Comparison of ENCODE assay signal across 13 cellular contexts in genomic region chr2:19073522-19073921, GRCh38.
A peak's percentile ranks its signal among the peaks of the same experiment; 100 is the strongest.
DNase-seq lines count a peak whose midpoint lies in the region; ATAC-seq, FAIRE-seq and TF ChIP-seq lines count a peak whose summit lies in the region.
"Had no signal": no experiment of that assay in that cellular context is flagged by ENCODE, and none has a peak within 500 bp of the region (broad histone marks: within the 10 kb centered on the region; RNA-seq: fewer than 3 reads in every experiment).

No MANE protein-coding gene starts in this region.

- H3K36me3 Mint-ChIP-seq in endothelial cell (ENCODE audit: low read depth, unreplicated experiment) = no peaks in the 10 kb centered on the region
- H3K36me3 Mint-ChIP-seq in activated T-cell treated with anti-CD3 and anti-CD28 coated beads, Interleukin-2, amount 50 U/mL, for 72 hours (ENCODE audit: insufficient read depth in 2 of 2) = peaks cover 0 to 1% of the 10 kb centered on the region in 2 donors
- H3K36me3 Mint-ChIP-seq: activated CD8-positive, alpha-beta memory T cell treated with anti-CD3 and anti-CD28 coated beads, Interleukin-2, amount 10 ng/mL, durations not matched to agents 7 days and 5 days had no signal

- peak overlapping the region; percentile 37 for H2AFZ ChIP-seq in keratinocyte (ENCODE audit: control insufficient read depth, low read length)

- no peaks in the 10 kb centered on the region for H4K20me1 ChIP-seq in keratinocyte (ENCODE audit: control insufficient read depth, extremely low read depth, insufficient read depth, low read length)

- no peaks in the 10 kb centered on the region for H3K79me2 ChIP-seq in keratinocyte (ENCODE audit: control insufficient read depth, insufficient read depth, low read length)

- peaks cover 2% of the 10 kb centered on the region for H3K9me1 ChIP-seq in keratinocyte (ENCODE audit: control insufficient read depth, extremely low read depth, insufficient read depth, low read length)

- H3K27me3 ChIP-seq in keratinocyte (ENCODE audit: control insufficient read depth, extremely low read depth, insufficient read depth, low read length) = no peaks in the 10 kb centered on the region
- H3K27me3 ChIP-seq: pancreas had no signal

- in situ Hi-C loops in astrocyte of the spinal cord (cut with HindIII; ENCODE audit: low sequenced_read_pairs) = no loop called here

- FAIRE-seq in keratinocyte (lab: Jason Lieb, UNC) = peak; percentile 85
- FAIRE-seq: pancreas had no signal

- no peaks in the 10 kb centered on the region for H3K27me3 Mint-ChIP-seq in endothelial cell (ENCODE audit: unreplicated experiment)
- no peaks in the 10 kb centered on the region for H3K27me3 Mint-ChIP-seq in activated T-cell treated with anti-CD3 and anti-CD28 coated beads, Interleukin-2, amount 50 U/mL, for 72 hours (ENCODE audit: low read depth)
- H3K27me3 Mint-ChIP-seq: activated CD8-positive, alpha-beta memory T cell treated with anti-CD3 and anti-CD28 coated beads, Interleukin-2, amount 10 ng/mL, durations not matched to agents 7 days and 5 days had no signal

- H3K9me3 ChIP-seq in keratinocyte (ENCODE audit: control insufficient read depth, low read depth, low read length) = no peaks in the 10 kb centered on the region
- H3K9me3 ChIP-seq: pancreas had no signal

- dilution Hi-C loops in keratinocyte (cut with MboI; ENCODE audit: extremely low pct_ligation_motif_present, low sequenced_read_pairs) = no loop called here

- no peak overlapping the region for H3K9ac ChIP-seq in keratinocyte (ENCODE audit: control insufficient read depth, extremely low read depth, insufficient read depth, low read length)

- peaks cover 18% of the 10 kb centered on the region for H3K4me1 ChIP-seq in keratinocyte (ENCODE audit: control insufficient read depth, extremely low read depth, insufficient read depth, low read length)
- H3K4me1 ChIP-seq: pancreas had no signal

- H3K9me3 Mint-ChIP-seq in endothelial cell (ENCODE audit: unreplicated experiment) = no peaks in the 10 kb centered on the region
- no peaks in the 10 kb centered on the region for H3K9me3 Mint-ChIP-seq in activated T-cell treated with anti-CD3 and anti-CD28 coated beads, Interleukin-2, amount 50 U/mL, for 72 hours

- TF ChIP-seq CTCF in C4-2B (conservative IDR thresholded peaks at IDR 0.05) = no peak
- no peak for TF ChIP-seq CTCF in astrocyte of the spinal cord (IDR thresholded peaks at IDR 0.05; ENCODE audit: low read depth, low read length)
- TF ChIP-seq CTCF in keratinocyte (optimal IDR thresholded peaks at IDR 0.05 in 1 of 3, IDR thresholded peaks at IDR 0.05 in 1 of 3, conservative IDR thresholded peaks at IDR 0.05 in 1 of 3; ENCODE audit: extremely low read depth in 1 of 3, insufficient read depth in 2 of 3, low read length in 3 of 3) = no peak
- TF ChIP-seq CTCF in endothelial cell (IDR thresholded peaks at IDR 0.05; ENCODE audit: unreplicated experiment) = no peak

- no peaks in the 10 kb centered on the region for H3K4me1 Mint-ChIP-seq in endothelial cell (ENCODE audit: unreplicated experiment)
- H3K4me1 Mint-ChIP-seq in activated T-cell treated with anti-CD3 and anti-CD28 coated beads, Interleukin-2, amount 50 U/mL, for 72 hours (ENCODE audit: low read depth) = no peaks in the 10 kb centered on the region
- H3K4me1 Mint-ChIP-seq: activated CD8-positive, alpha-beta memory T cell treated with anti-CD3 and anti-CD28 coated beads, Interleukin-2, amount 10 ng/mL, durations not matched to agents 7 days and 5 days; immature natural killer cell had no signal

- H3K27ac Mint-ChIP-seq in endothelial cell (ENCODE audit: unreplicated experiment) = no peak overlapping the region
- H3K27ac Mint-ChIP-seq in activated T-cell treated with anti-CD3 and anti-CD28 coated beads, Interleukin-2, amount 50 U/mL, for 72 hours = no peak overlapping the region
- H3K27ac Mint-ChIP-seq: activated CD8-positive, alpha-beta memory T cell treated with anti-CD3 and anti-CD28 coated beads, Interleukin-2, amount 10 ng/mL, durations not matched to agents 7 days and 5 days; immature natural killer cell had no signal

- H3K4me3 ChIP-seq in astrocyte of the spinal cord (ENCODE audit: low read depth, low read length) (no peak overlapping the region), keratinocyte (ENCODE audit: control insufficient read depth in 2 of 3, extremely low read depth in 1 of 3, insufficient read depth in 2 of 3, low read depth in 1 of 3, low read length in 3 of 3) (no peak overlapping the region)
- H3K4me3 ChIP-seq: pancreas had no signal

- H3K36me3 ChIP-seq in keratinocyte (ENCODE audit: control insufficient read depth in 2 of 2, extremely low read depth in 1 of 2, insufficient read depth in 2 of 2, low read length in 2 of 2) = no peaks in the 10 kb centered on the region
- H3K36me3 ChIP-seq: pancreas had no signal

- DNase-seq in HT1080 (ENCODE audit: low read depth) (peak; percentile 96), astrocyte of the spinal cord (ENCODE audit: low read depth, low spot score) (peak; percentile 80), keratinocyte (ENCODE audit: low read depth, low spot score) (peak; percentile 81), endothelial cell (ENCODE audit: low spot score) (no peak), midbrain (lab: John Stamatoyannopoulos, UW) (no peak), DMS114 treated with DMSO at 0.1 percent for 48 hours (lab: John Stamatoyannopoulos, UW; ENCODE audit: unreplicated experiment) (no peak)
- DNase-seq in activated T-cell treated with anti-CD3 and anti-CD28 coated beads, Interleukin-2, amount 50 U/mL, for 72 hours = no peak
- DNase-seq: activated CD8-positive, alpha-beta memory T cell treated with anti-CD3 and anti-CD28 coated beads, Interleukin-2, amount 10 ng/mL, durations not matched to agents 7 days and 5 days; central memory CD4-positive, alpha-beta T cell; immature natural killer cell; pancreas; SHP77 had no signal

- peak overlapping the region; percentile 9; the same call in 1 of the 2 replicates for H3K27ac ChIP-seq in C4-2B
- peak overlapping the region; percentile 57 for H3K27ac ChIP-seq in keratinocyte (ENCODE audit: control insufficient read depth, insufficient read depth, low read length)
- H3K27ac ChIP-seq: pancreas had no signal

- ATAC-seq in activated T-cell treated with anti-CD3 and anti-CD28 coated beads, Interleukin-2, amount 50 U/mL, for 72 hours (replicated peaks in 1 of 2) = no peak
- ATAC-seq: activated CD8-positive, alpha-beta memory T cell treated with anti-CD3 and anti-CD28 coated beads, Interleukin-2, amount 10 ng/mL, durations not matched to agents 7 days and 5 days; pancreas had no signal

- no peak overlapping the region for H3K4me3 Mint-ChIP-seq in endothelial cell (ENCODE audit: unreplicated experiment)
- no peak overlapping the region for H3K4me3 Mint-ChIP-seq in activated T-cell treated with anti-CD3 and anti-CD28 coated beads, Interleukin-2, amount 50 U/mL, for 72 hours
- H3K4me3 Mint-ChIP-seq: activated CD8-positive, alpha-beta memory T cell treated with anti-CD3 and anti-CD28 coated beads, Interleukin-2, amount 10 ng/mL, durations not matched to agents 7 days and 5 days; immature natural killer cell had no signal

- peak overlapping the region; percentile 47 for H3K4me2 ChIP-seq in keratinocyte (ENCODE audit: control insufficient read depth, extremely low read depth, insufficient read depth, low read depth, low read length)

Comparison
In these comparisons a context has a peak if more than half of its experiments do, and no peak if none do; other contexts are left out.
1. DNase-seq: peak in HT1080 (single experiment), astrocyte of the spinal cord (single experiment) and keratinocyte (single experiment); none in endothelial cell (single experiment), midbrain (single experiment), activated T-cell treated with anti-CD3 and anti-CD28 coated beads, Interleukin-2, amount 50 U/mL, for 72 hours (0 of 2) and DMS114 treated with DMSO at 0.1 percent for 48 hours (single experiment).